8 cellular contexts compared by ENCODE assay signal in genomic region chr9:96219615-96220257, GRCh38.
A peak's percentile ranks its signal among the peaks of the same experiment; 100 is the strongest.
DNase-seq lines count a peak whose midpoint lies in the region; ATAC-seq, FAIRE-seq and TF ChIP-seq lines count a peak whose summit lies in the region.

No MANE protein-coding gene starts in this region.

- no peaks in the 10 kb centered on the region; a peak in 1 of 8 replicates for H3K36me3 ChIP-seq in H1 (ENCODE audit: control insufficient read depth in 2 of 4, insufficient read depth in 4 of 4, low read length in 3 of 4)

- no peak overlapping the region for H3K27ac Mint-ChIP-seq in nephron

- no peak overlapping the region for H2BK15ac ChIP-seq in H1 (ENCODE audit: low read length)

- H3K79me1 ChIP-seq in H1 (ENCODE audit: low read depth, low read length): no peaks in the 10 kb centered on the region

- H3K36me3 Mint-ChIP-seq in nephron (ENCODE audit: low read depth): peaks cover 5% of the 10 kb centered on the region

- peaks cover 20% of the 10 kb centered on the region for H3K9me3 Mint-ChIP-seq in nephron

- no peak for TF ChIP-seq EP300 in H1 (IDR thresholded peaks at IDR 0.05; ENCODE audit: borderline replicate concordance in 1 of 2, low read depth in 2 of 2, low read length in 2 of 2)

- peak; percentile 37 for DNase-seq in GM12892 (ENCODE audit: insufficient read length)
- peak; percentile 11 for DNase-seq in activated CD4-positive, alpha-beta T cell treated with anti-CD3 and anti-CD28 coated beads for 1 hour
- DNase-seq in H1 (ENCODE audit: low read depth in 1 of 2, low spot score in 2 of 2): peak in 1 of 2 experiments; percentile 84
- no peak for DNase-seq in NCI-H1436 treated with DMSO at 0.1 percent for 48 hours (lab: John Stamatoyannopoulos, UW)
- no peak for DNase-seq in NCI-H1436 (lab: John Stamatoyannopoulos, UW)

- peak; percentile 75 to 81 (median 79) for TF ChIP-seq CTCF in H1 (IDR thresholded peaks at IDR 0.05; ENCODE audit: control extremely low read depth in 1 of 3, insufficient read depth in 1 of 3, low read depth in 1 of 3, low read length in 3 of 3)
- TF ChIP-seq CTCF in nephron (IDR thresholded peaks at IDR 0.05; ENCODE audit: unreplicated experiment in 3 of 3): peak in 2 of 3 experiments; percentile 31 to 35

- 30% methylated on average over 19 of the region's 23 CpGs; no CpG with 5 or more reads in 1 of the 2 experiments for WGBS in H1 (ENCODE audit: extremely low coverage in 1 of 2, insufficient coverage in 1 of 2, insufficient read length in 1 of 2, insufficient replicate concordance in 2 of 2, low coverage in 1 of 2, low lambda C conversion rate in 2 of 2, missing lambda C conversion rate in 1 of 2), 2 experiments

- H3K4me1 Mint-ChIP-seq in nephron: peaks cover 32% of the 10 kb centered on the region

- TF ChIP-seq POLR2A in GM12892 (IDR thresholded peaks at IDR 0.05; ENCODE audit: low read depth, low read length) (no peak), H1 (IDR thresholded peaks at IDR 0.05; ENCODE audit: control extremely low read depth in 1 of 2, low read depth in 2 of 2, low read length in 2 of 2) (no peak)

- H3K27me3 ChIP-seq in H1 (replicated peaks in 1 of 4; ENCODE audit: control insufficient read depth in 3 of 4, extremely low read depth in 1 of 4, insufficient read depth in 3 of 4, low read length in 3 of 4): peaks cover 0 to 9% (median 6%) of the 10 kb centered on the region in 4 experiments; a peak in 4 of 7 replicates

- no peak overlapping the region for H2BK12ac ChIP-seq in H1 (ENCODE audit: low read depth, low read length)

- H4K20me1 ChIP-seq in H1 (replicated peaks in 1 of 2; ENCODE audit: control insufficient read depth in 1 of 2, insufficient read depth in 2 of 2, low read length in 2 of 2): no peaks in the 10 kb centered on the region

- H3K18ac ChIP-seq in H1 (ENCODE audit: extremely low read depth, low read length): no peak overlapping the region; the same call in 1 of the 2 replicates

- H3K23me2 ChIP-seq in H1 (ENCODE audit: low read depth, low read length): no peaks in the 10 kb centered on the region; the same call in 1 of the 2 replicates

- no peak overlapping the region for H4K8ac ChIP-seq in H1 (ENCODE audit: extremely low read depth, insufficient read depth, low read length)

- H2BK120ac ChIP-seq in H1 (replicated peaks; ENCODE audit: low read depth, low read length): no peak overlapping the region

- H3K14ac ChIP-seq in H1 (ENCODE audit: insufficient read length): no peak overlapping the region

- no peak overlapping the region for H3K23ac ChIP-seq in H1 (ENCODE audit: insufficient read length)

- peak; percentile 44 to 65 for TF ChIP-seq RAD21 in H1 (IDR thresholded peaks at IDR 0.05 in 1 of 2, conservative IDR thresholded peaks at IDR 0.05 in 1 of 2; ENCODE audit: low read depth in 2 of 2, low read length in 2 of 2)

- no peak overlapping the region for H3K9ac ChIP-seq in H1 (replicated peaks in 1 of 4; ENCODE audit: extremely low read depth in 1 of 4, low read depth in 3 of 4, low read length in 3 of 4)

- H3K4ac ChIP-seq in H1 (replicated peaks; ENCODE audit: insufficient read length, low read depth, low read length): no peak overlapping the region

- H3K4me1 ChIP-seq in H1 (replicated peaks in 1 of 4; ENCODE audit: control insufficient read depth in 3 of 4, insufficient read depth in 4 of 4, low read length in 3 of 4): peaks cover 0 to 2% (median 0%) of the 10 kb centered on the region in 4 experiments; a peak in 2 of 7 replicates

- peaks cover 23% of the 10 kb centered on the region for H3K27me3 Mint-ChIP-seq in nephron (ENCODE audit: low read depth)

- H3K4me3 ChIP-seq in H1 (ENCODE audit: extremely low read depth in 1 of 4, insufficient read depth in 2 of 4, low read depth in 3 of 4, low read length in 4 of 4): no peak overlapping the region

- no peak overlapping the region for H3K4me2 ChIP-seq in H1 (ENCODE audit: insufficient read depth in 1 of 2, low read depth in 2 of 2, low read length in 2 of 2)

- FAIRE-seq in GM12892 (lab: Jason Lieb, UNC) (no peak), H1 (lab: Jason Lieb, UNC) (no peak)

- peaks cover 5 to 11% of the 10 kb centered on the region in 2 experiments; a peak in 3 of 4 replicates for H3K9me3 ChIP-seq in H1 (ENCODE audit: insufficient read depth in 2 of 2, low read depth in 1 of 2, low read length in 1 of 2)

- no peak overlapping the region for H4K91ac ChIP-seq in H1 (replicated peaks; ENCODE audit: insufficient read length, low read length)

- H2AK5ac ChIP-seq in H1 (ENCODE audit: low read depth, low read length): no peak overlapping the region

- H2BK5ac ChIP-seq in H1 (ENCODE audit: low read depth, low read length): no peak overlapping the region

- no peak overlapping the region for H3K56ac ChIP-seq in H1 (replicated peaks; ENCODE audit: insufficient read length, low read depth, low read length)

- no peak overlapping the region for H2AFZ ChIP-seq in H1 (ENCODE audit: low read length)

- no peak overlapping the region for H3K27ac ChIP-seq in H1 (ENCODE audit: low read depth, low read length)

- POLR2A ChIA-PET in H1 (lab: Charles Lee; ENCODE audit: partially characterized antibody): interaction anchor here (1.3 kb wide), 1 partner anchor 97 kb away, joined by 3 read pairs; no protein-coding TSS in a partner anchor

- no peak overlapping the region for H4K5ac ChIP-seq in H1 (ENCODE audit: insufficient read length, low read depth, low read length)

- ATAC-seq in GM18511 (IDR thresholded peaks at IDR 0.05; ENCODE audit: unreplicated experiment) (no peak), GM18519 (IDR thresholded peaks at IDR 0.05; ENCODE audit: low FRiP score, unreplicated experiment) (no peak)

- CTCF ChIA-PET in H1 (lab: Charles Lee; ENCODE audit: partially characterized antibody): interaction anchor here (0.8 to 2.5 kb wide), 10 partner anchors 12 to 191 kb away, joined by 3 to 7 read pairs (median 3); no protein-coding TSS in a partner anchor

- H2BK20ac ChIP-seq in H1 (ENCODE audit: low read length): no peak overlapping the region

- no peaks in the 10 kb centered on the region for H3K79me2 ChIP-seq in H1 (ENCODE audit: control insufficient read depth in 1 of 2, insufficient read depth in 2 of 2, low read length in 2 of 2)

- H3K4me3 Mint-ChIP-seq in nephron: no peak overlapping the region

TF ChIP-seq in H1, 55 proteins besides CTCF, POLR2A, EP300 and RAD21:
- peak; percentile 93 for TF ChIP-seq E2F6 (IDR thresholded peaks at IDR 0.05)
- peak; percentile 96 for TF ChIP-seq MAX (IDR thresholded peaks at IDR 0.05)
- TF ChIP-seq TBP (IDR thresholded peaks at IDR 0.05; ENCODE audit: low read depth, low read length): no peak
- 0 out of 2 replicates have a peak, but pooled peaks have one; percentile 17 for TF ChIP-seq CREB1 (IDR thresholded peaks at IDR 0.05)
TF ChIP-seq in H1: peak in this region for 3.

Comparison
In these comparisons a context has a peak if more than half of its experiments do, and no peak if none do; other contexts are left out.
1. DNase-seq: peak in GM12892 (single experiment) and activated CD4-positive, alpha-beta T cell treated with anti-CD3 and anti-CD28 coated beads for 1 hour (single experiment); none in NCI-H1436 treated with DMSO at 0.1 percent for 48 hours (single experiment) and NCI-H1436 (single experiment).